Comparison of ENCODE assay signal across 21 cellular contexts in the genomic region with DNA sequence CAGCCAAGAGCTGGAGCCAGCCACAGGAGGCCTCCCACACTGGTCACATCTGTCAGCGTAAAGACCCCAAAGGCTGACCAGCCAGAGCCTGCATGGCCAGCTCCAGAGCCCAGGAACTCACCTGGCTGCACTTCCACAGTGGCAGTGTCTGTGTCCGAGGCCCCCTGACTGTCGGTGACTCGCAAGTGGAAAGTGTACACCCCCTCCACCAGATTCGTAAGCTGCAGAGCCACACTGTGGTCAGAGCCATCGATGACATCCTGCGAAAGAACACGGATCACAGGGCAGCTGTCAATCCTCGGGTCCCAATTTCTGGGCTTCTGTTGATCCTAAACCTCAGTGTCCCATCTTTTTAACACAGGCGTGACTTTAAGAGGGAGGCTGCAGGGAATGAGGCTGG.
"Had no signal": no experiment of that assay in that cellular context is flagged by ENCODE, and none has a peak within 500 bp of the region (broad histone marks: within the 10 kb centered on the region; RNA-seq: fewer than 3 reads in every experiment).

No MANE protein-coding gene starts in this region.

- H3K27me3 ChIP-seq: neutrophil, sigmoid colon, testis, tibial nerve, upper lobe of right lung, vagina had no signal

- H3K27ac ChIP-seq: foreskin keratinocyte, heart left ventricle, neutrophil, sigmoid colon, skin epidermis, testis, tibial nerve, upper lobe of right lung, vagina had no signal

- DNase-seq: dermis blood vessel endothelial cell; erythroblast; foreskin keratinocyte; heart left ventricle; hippocampal formation; kidney glomerular epithelial cell; mesendoderm; naive B cell; posterior cingulate gyrus; sigmoid colon; stimulated activated CD4-positive, alpha-beta T cell treated with anti-CD3 and anti-CD28 coated beads, Interleukin-2, amount 100 ng/mL, for 24 hours; stimulated activated CD4-positive, alpha-beta T cell treated with anti-CD3 and anti-CD28 coated beads, Interleukin-4, amount 100 ng/mL, for 4 hours; stimulated activated naive B cell treated with anti-CD40 and anti-IgM and Interleukin-4, amounts not matched to agents 10 μg/mL and 1 μg/mL and 100 μg/mL, for 72 hours; stimulated activated naive CD8-positive, alpha-beta T cell treated with anti-CD3 and anti-CD28 coated beads, Interleukin-15, amount 100 ng/mL, for 72 hours; testis; upper lobe of right lung had no signal

- FAIRE-seq: endothelial cell of umbilical vein had no signal

- H3K4me3 ChIP-seq: heart left ventricle, sigmoid colon, skin epidermis, testis, tibial nerve, upper lobe of right lung, vagina had no signal

- H3K9me3 ChIP-seq: heart left ventricle, neutrophil, sigmoid colon, testis, tibial nerve, upper lobe of right lung, vagina had no signal

- H3K4me1 ChIP-seq: foreskin keratinocyte, heart left ventricle, sigmoid colon, testis, tibial nerve, upper lobe of right lung, vagina had no signal

- H3K36me3 ChIP-seq: heart left ventricle, neutrophil, sigmoid colon, tibial nerve, upper lobe of right lung, vagina had no signal
